In the genomic region with DNA sequence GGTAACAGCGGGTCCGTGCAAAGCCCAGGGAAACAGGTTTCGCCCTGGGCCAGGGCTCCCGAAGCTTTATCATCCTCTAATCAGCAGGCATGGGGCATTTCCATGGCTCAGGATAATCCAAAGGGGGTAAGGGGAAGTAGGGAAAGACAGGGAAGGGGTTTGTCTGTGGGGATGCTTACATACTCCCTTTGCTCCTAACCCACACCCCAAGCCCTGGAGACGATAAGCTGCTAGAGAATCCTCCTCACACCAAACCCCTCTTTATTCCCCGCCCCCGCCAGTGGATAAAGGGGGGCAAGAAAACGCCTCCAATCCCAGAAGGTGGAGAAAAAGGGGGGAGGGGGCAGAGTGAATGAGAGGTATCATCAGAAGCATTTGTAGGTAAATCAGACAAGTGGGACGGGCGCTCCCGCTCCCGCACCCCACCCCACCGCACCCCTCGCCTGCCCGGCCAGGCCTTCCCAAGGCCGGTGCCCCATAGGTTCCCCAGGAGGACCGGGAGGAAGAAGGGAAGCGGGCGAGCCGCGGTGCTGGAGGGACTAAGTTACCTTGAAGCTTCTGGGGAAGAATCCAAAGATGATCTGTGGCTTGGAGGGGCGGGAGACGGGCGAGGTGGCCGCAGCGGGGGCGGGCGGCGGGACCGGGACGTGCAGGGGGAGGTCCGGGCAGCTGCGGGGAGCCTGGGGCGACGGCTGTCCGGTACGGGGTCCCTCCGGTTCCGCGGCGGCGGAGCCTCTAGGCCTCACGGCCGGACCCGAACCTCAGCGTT, we compare ENCODE assay signal across 1 cellular context.
TF ChIP-seq lines count a peak whose summit lies in the region.

No MANE protein-coding gene starts in this region.

TF ChIP-seq in HepG2, 621 proteins besides CTCF, POLR2A, EP300 and RAD21 (continued from another document):
- TF ChIP-seq KDM5A (IDR thresholded peaks at IDR 0.05; ENCODE audit: borderline replicate concordance, low read length) = peak; percentile 52; the same call in 1 of the 2 replicates
- TF ChIP-seq CCAR2 (optimal IDR thresholded peaks at IDR 0.05; ENCODE audit: low read depth, low read length) = no peak
- TF ChIP-seq ZNF709 (CRISPR knock-in tag; IDR thresholded peaks at IDR 0.05) = no peak
- no peak for TF ChIP-seq ZNF616 (CRISPR knock-in tag; IDR thresholded peaks at IDR 0.05; ENCODE audit: low read depth)
- no peak for TF ChIP-seq NBN (conservative IDR thresholded peaks at IDR 0.05)
- TF ChIP-seq POLR2AphosphoS2 (IDR thresholded peaks at IDR 0.05; ENCODE audit: low read depth, low read length) = no peak
- TF ChIP-seq ZNF234 (CRISPR knock-in tag; conservative IDR thresholded peaks at IDR 0.05) = peak; percentile 42; the same call in 1 of the 2 replicates
- no peak for TF ChIP-seq NFRKB (IDR thresholded peaks at IDR 0.05)
- TF ChIP-seq ZSCAN20 (CRISPR knock-in tag; IDR thresholded peaks at IDR 0.05; ENCODE audit: borderline replicate concordance) = peak; percentile 43; the same call in 1 of the 2 replicates
- no peak for TF ChIP-seq TERF1 (CRISPR knock-in tag; IDR thresholded peaks at IDR 0.05)
- 0 out of 2 replicates have a peak, but pooled peaks have one; percentile 51 for TF ChIP-seq ZNF75D (CRISPR knock-in tag; IDR thresholded peaks at IDR 0.05; ENCODE audit: borderline replicate concordance)
- 0 out of 2 replicates have a peak, but pooled peaks have one; percentile 83 for TF ChIP-seq FOXO4 (CRISPR knock-in tag; conservative IDR thresholded peaks at IDR 0.05)
- peak; percentile 12; the same call in 1 of the 2 replicates for TF ChIP-seq ZSCAN21 (CRISPR knock-in tag; IDR thresholded peaks at IDR 0.05; ENCODE audit: borderline replicate concordance)
- TF ChIP-seq, protein P1, sequence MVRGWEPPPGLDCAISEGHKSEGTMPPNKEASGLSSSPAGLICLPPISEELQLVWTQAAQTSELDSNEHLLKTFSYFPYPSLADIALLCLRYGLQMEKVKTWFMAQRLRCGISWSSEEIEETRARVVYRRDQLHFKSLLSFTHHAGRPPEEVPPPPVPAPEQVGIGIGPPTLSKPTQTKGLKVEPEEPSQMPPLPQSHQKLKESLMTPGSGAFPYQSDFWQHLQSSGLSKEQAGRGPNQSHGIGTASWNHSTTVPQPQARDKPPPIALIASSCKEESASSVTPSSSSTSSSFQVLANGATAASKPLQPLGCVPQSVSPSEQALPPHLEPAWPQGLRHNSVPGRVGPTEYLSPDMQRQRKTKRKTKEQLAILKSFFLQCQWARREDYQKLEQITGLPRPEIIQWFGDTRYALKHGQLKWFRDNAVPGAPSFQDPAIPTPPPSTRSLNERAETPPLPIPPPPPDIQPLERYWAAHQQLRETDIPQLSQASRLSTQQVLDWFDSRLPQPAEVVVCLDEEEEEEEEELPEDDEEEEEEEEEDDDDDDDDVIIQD (CRISPR knock-in tag; IDR thresholded peaks at IDR 0.05; ENCODE audit: low read depth) = no peak
- no peak for TF ChIP-seq ZNF382 (CRISPR knock-in tag; IDR thresholded peaks at IDR 0.05; ENCODE audit: borderline replicate concordance)
